In the genomic region with DNA sequence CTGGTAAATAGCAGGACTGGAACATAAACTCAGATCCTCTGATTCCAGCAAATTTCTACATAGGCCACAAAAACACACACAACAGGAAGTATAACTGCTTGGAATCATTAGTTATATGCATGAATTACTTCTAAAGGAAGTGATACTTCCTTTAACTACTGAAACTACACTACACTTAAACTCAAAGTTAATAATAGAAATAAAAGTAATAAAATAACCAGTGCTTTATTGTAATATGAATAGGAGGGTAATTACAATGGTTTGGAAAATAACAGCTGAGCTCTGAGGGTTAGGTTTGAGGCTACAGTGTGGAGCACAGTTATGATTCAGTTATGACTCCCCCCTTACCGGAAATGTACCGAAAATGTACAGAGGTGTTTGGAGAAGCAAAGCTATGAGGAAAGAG, we compare ENCODE assay signal across 1 cellular context.
TF ChIP-seq lines count a peak whose summit lies in the region.

No MANE protein-coding gene starts in this region.

TF ChIP-seq in HepG2, 621 proteins besides CTCF, POLR2A, EP300 and RAD21:
- TF ChIP-seq ZNF138 (CRISPR knock-in tag; IDR thresholded peaks at IDR 0.05; ENCODE audit: low read depth) (no peak), NFATC3 (CRISPR knock-in tag; IDR thresholded peaks at IDR 0.05) (no peak), ZSCAN25 (CRISPR knock-in tag; IDR thresholded peaks at IDR 0.05) (no peak), TP53 (CRISPR knock-in tag; conservative IDR thresholded peaks at IDR 0.05) (no peak), ZNF263 (CRISPR knock-in tag; IDR thresholded peaks at IDR 0.05) (no peak), ZKSCAN1 (IDR thresholded peaks at IDR 0.05; ENCODE audit: low read length) (no peak), HCFC1 (IDR thresholded peaks at IDR 0.05; ENCODE audit: low read depth, low read length) (no peak), GFI1 (CRISPR knock-in tag; IDR thresholded peaks at IDR 0.05; ENCODE audit: borderline replicate concordance) (no peak)
- TF ChIP-seq, protein P1, sequence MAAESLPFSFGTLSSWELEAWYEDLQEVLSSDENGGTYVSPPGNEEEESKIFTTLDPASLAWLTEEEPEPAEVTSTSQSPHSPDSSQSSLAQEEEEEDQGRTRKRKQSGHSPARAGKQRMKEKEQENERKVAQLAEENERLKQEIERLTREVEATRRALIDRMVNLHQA (CRISPR knock-in tag; IDR thresholded peaks at IDR 0.05) = no peak
- TF ChIP-seq, protein P2, sequence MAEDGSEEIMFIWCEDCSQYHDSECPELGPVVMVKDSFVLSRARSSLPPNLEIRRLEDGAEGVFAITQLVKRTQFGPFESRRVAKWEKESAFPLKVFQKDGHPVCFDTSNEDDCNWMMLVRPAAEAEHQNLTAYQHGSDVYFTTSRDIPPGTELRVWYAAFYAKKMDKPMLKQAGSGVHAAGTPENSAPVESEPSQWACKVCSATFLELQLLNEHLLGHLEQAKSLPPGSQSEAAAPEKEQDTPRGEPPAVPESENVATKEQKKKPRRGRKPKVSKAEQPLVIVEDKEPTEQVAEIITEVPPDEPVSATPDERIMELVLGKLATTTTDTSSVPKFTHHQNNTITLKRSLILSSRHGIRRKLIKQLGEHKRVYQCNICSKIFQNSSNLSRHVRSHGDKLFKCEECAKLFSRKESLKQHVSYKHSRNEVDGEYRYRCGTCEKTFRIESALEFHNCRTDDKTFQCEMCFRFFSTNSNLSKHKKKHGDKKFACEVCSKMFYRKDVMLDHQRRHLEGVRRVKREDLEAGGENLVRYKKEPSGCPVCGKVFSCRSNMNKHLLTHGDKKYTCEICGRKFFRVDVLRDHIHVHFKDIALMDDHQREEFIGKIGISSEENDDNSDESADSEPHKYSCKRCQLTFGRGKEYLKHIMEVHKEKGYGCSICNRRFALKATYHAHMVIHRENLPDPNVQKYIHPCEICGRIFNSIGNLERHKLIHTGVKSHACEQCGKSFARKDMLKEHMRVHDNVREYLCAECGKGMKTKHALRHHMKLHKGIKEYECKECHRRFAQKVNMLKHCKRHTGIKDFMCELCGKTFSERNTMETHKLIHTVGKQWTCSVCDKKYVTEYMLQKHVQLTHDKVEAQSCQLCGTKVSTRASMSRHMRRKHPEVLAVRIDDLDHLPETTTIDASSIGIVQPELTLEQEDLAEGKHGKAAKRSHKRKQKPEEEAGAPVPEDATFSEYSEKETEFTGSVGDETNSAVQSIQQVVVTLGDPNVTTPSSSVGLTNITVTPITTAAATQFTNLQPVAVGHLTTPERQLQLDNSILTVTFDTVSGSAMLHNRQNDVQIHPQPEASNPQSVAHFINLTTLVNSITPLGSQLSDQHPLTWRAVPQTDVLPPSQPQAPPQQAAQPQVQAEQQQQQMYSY (CRISPR knock-in tag; IDR thresholded peaks at IDR 0.05) = no peak
